In genomic region chr4:184733654-184734524, GRCh38 we compare ENCODE assay signal across 8 cellular contexts. TPM values are rescaled to one million over a fixed set of nuclear protein-coding genes. Genes with fewer than 3 reads are reported as not detected.
DNase-seq lines count a peak whose midpoint lies in the region; ATAC-seq and TF ChIP-seq lines count a peak whose summit lies in the region.

CENPU (minus strand) TSS chr4:184734096; CDS start chr4:184734062, 34 bp downstream.

- no peak for TF ChIP-seq CTCF in omental fat pad (IDR thresholded peaks at IDR 0.05)
- no peak for TF ChIP-seq CTCF in thoracic aorta (IDR thresholded peaks at IDR 0.05)

- DNase-seq in NCI-H1092 treated with DMSO at 0.1 percent for 48 hours (lab: John Stamatoyannopoulos, UW) (peak; percentile 100), SKM-1 (lab: John Stamatoyannopoulos, UW; ENCODE audit: unreplicated experiment) (peak; percentile 99), glomerular visceral epithelial cell (ENCODE audit: extremely low spot score) (peak; percentile 99), omental fat pad (ENCODE audit: low spot score) (peak; percentile 69), thoracic aorta (ENCODE audit: low spot score) (peak; percentile 85)
- peak; percentile 94 to 97 for DNase-seq in activated naive CD4-positive, alpha-beta T cell treated with anti-CD3 and anti-CD28 coated beads, Interleukin-2, amount 50 U/mL, for 72 hours (ENCODE audit: low spot score in 2 of 2)

- H3K9me3 Mint-ChIP-seq in activated naive CD4-positive, alpha-beta T cell treated with anti-CD3 and anti-CD28 coated beads, Interleukin-2, amount 50 U/mL, for 72 hours: no peaks in the 10 kb centered on the region

- H3K9me3 ChIP-seq in thoracic aorta: no peaks in the 10 kb centered on the region

- no peaks in the 10 kb centered on the region for H3K27me3 ChIP-seq in thoracic aorta (replicated peaks; ENCODE audit: insufficient read depth)

- H3K4me3 ChIP-seq in GM08714 (ENCODE audit: low read length) (peak within 1 kb of the TSS; percentile 82), thoracic aorta (peak within 1 kb of the TSS; percentile 73)

- peak within 1 kb of the TSS in 1 of 2 donors; percentile 55 for H3K27ac ChIP-seq in thoracic aorta

- H3K36me3 Mint-ChIP-seq in activated naive CD4-positive, alpha-beta T cell treated with anti-CD3 and anti-CD28 coated beads, Interleukin-2, amount 50 U/mL, for 72 hours: peaks cover 16 to 25% of the 10 kb centered on the region in 2 donors

- H3K27ac Mint-ChIP-seq in activated naive CD4-positive, alpha-beta T cell treated with anti-CD3 and anti-CD28 coated beads, Interleukin-2, amount 50 U/mL, for 72 hours: peak within 1 kb of the TSS; percentile 94 to 99

- no peaks in the 10 kb centered on the region for H3K36me3 ChIP-seq in thoracic aorta

- peaks cover 3 to 12% of the 10 kb centered on the region in 2 donors for H3K4me1 ChIP-seq in thoracic aorta (ENCODE audit: control insufficient read depth in 1 of 2, low read depth in 2 of 2)

- ATAC-seq in HG02610 (IDR thresholded peaks at IDR 0.05; ENCODE audit: unreplicated experiment) (peak; percentile 93), omental fat pad (ENCODE audit: low FRiP score) (peak; percentile 100), thoracic aorta (ENCODE audit: insufficient number of reproducible peaks, low FRiP score, low read depth) (peak; percentile 100)
- ATAC-seq in activated naive CD4-positive, alpha-beta T cell treated with anti-CD3 and anti-CD28 coated beads, Interleukin-2, amount 50 U/mL, for 72 hours: peak; percentile 91 to 92

RNA-seq across cellular contexts. Expression of gene CENPU, which starts in this region (rescaled TPM):
- 10 to 100 TPM; 73.8 to 75.1 TPM for total RNA-seq in activated naive CD4-positive, alpha-beta T cell treated with anti-CD3 and anti-CD28 coated beads, Interleukin-2, amount 50 U/mL, for 72 hours
- total RNA-seq in omental fat pad (1 to 10 TPM; 1.3 to 4.6 (median 3.6) TPM), thoracic aorta (1 to 10 TPM; 1.4 to 2.0 TPM)

Comparison
In these comparisons a context has a peak if more than half of its experiments do, and no peak if none do; other contexts are left out.
1. RNA of gene CENPU (total RNA-seq): 73.8 to 75.1 TPM in activated naive CD4-positive, alpha-beta T cell treated with anti-CD3 and anti-CD28 coated beads, Interleukin-2, amount 50 U/mL, for 72 hours; 1.3 to 4.6 TPM in omental fat pad and 1.4 to 2.0 TPM in thoracic aorta; every median in the first group is over 10 times any median in the second.
2. Peak in every context shown above with its lines, with median percentiles within 50 percentile points of each other: ATAC-seq and DNase-seq.